Comparison of ENCODE assay signal across 8 cellular contexts in genomic region chr11:12411806-12412727, GRCh38. TPM values are rescaled to one million over a fixed set of nuclear protein-coding genes. Genes with fewer than 3 reads are reported as not detected.
DNase-seq lines count a peak whose midpoint lies in the region; ATAC-seq and TF ChIP-seq lines count a peak whose summit lies in the region.

No MANE protein-coding gene starts in this region.

- H3K4me3 Mint-ChIP-seq in stimulated activated naive B cell treated with anti-CD40 and anti-IgM and Interleukin-4, amounts not matched to agents 10 μg/mL and 1 μg/mL and 100 μg/mL, for 72 hours = no peak overlapping the region

- H3K4me3 ChIP-seq in GM12864 (ENCODE audit: low read depth, low read length) = no peak overlapping the region

- H3K4me1 Mint-ChIP-seq in stimulated activated naive B cell treated with anti-CD40 and anti-IgM and Interleukin-4, amounts not matched to agents 10 μg/mL and 1 μg/mL and 100 μg/mL, for 72 hours = no peaks in the 10 kb centered on the region

- H3K36me3 Mint-ChIP-seq in stimulated activated naive B cell treated with anti-CD40 and anti-IgM and Interleukin-4, amounts not matched to agents 10 μg/mL and 1 μg/mL and 100 μg/mL, for 72 hours = no peaks in the 10 kb centered on the region

- DNase-seq in 8988T (peak; percentile 64), GM12864 (ENCODE audit: low read depth) (no peak), SKM-1 treated with dmso at 0.1 percent for 144 hours (lab: John Stamatoyannopoulos, UW; ENCODE audit: unreplicated experiment) (peak; percentile 26), dermis blood vessel endothelial cell (peak; percentile 82), lung microvascular endothelial cell (ENCODE audit: low read depth in 2 of 2) (peak; percentile 77 to 81)
- no peak for DNase-seq in stimulated activated naive B cell treated with anti-CD40 and anti-IgM and Interleukin-4, amounts not matched to agents 10 μg/mL and 1 μg/mL and 100 μg/mL, for 72 hours

- TF ChIP-seq CTCF in GM12864 (IDR thresholded peaks at IDR 0.05; ENCODE audit: low read depth, low read length, missing control alignments) (peak; percentile 64), LNCAP (IDR thresholded peaks at IDR 0.05) (peak; percentile 64)

- ATAC-seq in stimulated activated naive B cell treated with anti-CD40 and anti-IgM and Interleukin-4, amounts not matched to agents 10 μg/mL and 1 μg/mL and 100 μg/mL, for 72 hours (replicated peaks) = peak; percentile 55 to 57
- ATAC-seq in GM18519 (IDR thresholded peaks at IDR 0.05; ENCODE audit: low FRiP score, unreplicated experiment) = no peak

- H3K27ac Mint-ChIP-seq in stimulated activated naive B cell treated with anti-CD40 and anti-IgM and Interleukin-4, amounts not matched to agents 10 μg/mL and 1 μg/mL and 100 μg/mL, for 72 hours = no peak overlapping the region

- H3K9me3 Mint-ChIP-seq in stimulated activated naive B cell treated with anti-CD40 and anti-IgM and Interleukin-4, amounts not matched to agents 10 μg/mL and 1 μg/mL and 100 μg/mL, for 72 hours = no peaks in the 10 kb centered on the region

- peaks cover 15 to 28% of the 10 kb centered on the region in 2 donors for H3K27me3 Mint-ChIP-seq in stimulated activated naive B cell treated with anti-CD40 and anti-IgM and Interleukin-4, amounts not matched to agents 10 μg/mL and 1 μg/mL and 100 μg/mL, for 72 hours

RNA-seq across cellular contexts. Expression of gene PARVA, which starts 34.7 kb away (rescaled TPM):
- total RNA-seq in dermis blood vessel endothelial cell = 25.5 and 41.7 TPM in 2 replicates
- total RNA-seq in lung microvascular endothelial cell = 17.0 and 24.8 TPM in 2 replicates

Comparison
In these comparisons a context has a peak if more than half of its experiments do, and no peak if none do; other contexts are left out.
1. DNase-seq: peak in 8988T (single experiment), SKM-1 treated with dmso at 0.1 percent for 144 hours (single experiment), dermis blood vessel endothelial cell (single experiment) and lung microvascular endothelial cell (2 of 2); none in GM12864 (single experiment) and stimulated activated naive B cell treated with anti-CD40 and anti-IgM and Interleukin-4, amounts not matched to agents 10 μg/mL and 1 μg/mL and 100 μg/mL, for 72 hours (single experiment).